25 cellular contexts compared by ENCODE assay signal in the genomic region with DNA sequence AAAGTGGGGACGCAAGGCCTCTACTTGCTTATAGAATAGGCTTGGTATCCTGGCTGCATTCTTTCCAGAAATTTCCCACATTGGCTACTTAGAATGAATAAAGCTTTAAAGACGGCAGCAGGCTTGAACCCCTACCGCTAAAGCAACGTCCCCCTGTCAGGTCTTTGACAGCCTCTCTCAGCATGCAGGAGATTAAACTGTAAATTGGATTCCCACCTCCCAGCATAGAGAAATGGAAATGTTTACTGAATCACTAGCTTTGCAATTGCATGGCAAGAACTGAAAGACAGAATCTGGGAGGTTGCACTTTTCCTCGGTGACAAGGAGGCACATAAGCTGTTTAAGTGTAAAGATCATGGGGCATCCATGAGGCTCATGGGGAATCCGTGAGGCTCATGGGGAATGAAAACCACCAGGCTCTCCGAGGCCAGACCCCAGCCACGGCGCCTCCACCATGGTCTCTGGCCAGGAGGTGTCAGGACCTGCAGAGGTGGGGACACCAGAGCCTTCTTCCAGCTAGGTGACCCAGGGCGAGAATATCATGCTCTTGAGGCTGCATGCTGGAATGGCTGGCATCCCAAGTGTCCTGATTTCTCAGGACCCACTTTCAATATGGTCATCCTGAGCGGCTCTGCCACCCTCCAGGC. TPM values are rescaled to one million over a fixed set of nuclear protein-coding genes. Genes with fewer than 3 reads are reported as not detected.
DNase-seq lines count a peak whose midpoint lies in the region; ATAC-seq and TF ChIP-seq lines count a peak whose summit lies in the region.
"Had no signal": no experiment of that assay in that cellular context is flagged by ENCODE, and none has a peak within 500 bp of the region (broad histone marks: within the 10 kb centered on the region; RNA-seq: fewer than 3 reads in every experiment).

No MANE protein-coding gene starts in this region.

- no peak overlapping the region for H2AFZ ChIP-seq in neural cell (ENCODE audit: low read depth, low read length)
- H2AFZ ChIP-seq: GM23248 had no signal

- peaks cover 11% of the 10 kb centered on the region for H3K4me1 ChIP-seq in A673 (ENCODE audit: insufficient read depth, low read length, poor library complexity, severe bottlenecking)
- no peaks in the 10 kb centered on the region for H3K4me1 ChIP-seq in HEK293 (ENCODE audit: control insufficient read depth, insufficient read depth, low read length)

- H3K27me3 ChIP-seq in A673 (replicated peaks; ENCODE audit: insufficient read depth, low read depth, low read length, poor library complexity) = no peaks in the 10 kb centered on the region
- no peaks in the 10 kb centered on the region for H3K27me3 ChIP-seq in neural cell (ENCODE audit: insufficient read depth, low read depth, low read length)
- H3K27me3 ChIP-seq: BLaER1, MG63 had no signal

- intact Hi-C loops in A673 (cut with micrococcal nuclease; ENCODE audit: unreplicated experiment) = no loop called here

- peak overlapping the region; percentile 44 for H3K9ac ChIP-seq in neural cell (ENCODE audit: low read length)
- H3K9ac ChIP-seq: BLaER1, GM23248 had no signal

- no TSS peak for BruUV-seq in A673 (replicated peaks; lab: Mats Ljungman, UMichigan)

- H3K36me3 Mint-ChIP-seq in brain = peaks cover 52% of the 10 kb centered on the region
- H3K36me3 Mint-ChIP-seq in activated CD4-positive, alpha-beta T cell treated with anti-CD3 and anti-CD28 coated beads, Interleukin-2, amount 10 ng/mL, durations not matched to agents 7 days and 5 days (ENCODE audit: low read depth) = peaks cover 61% of the 10 kb centered on the region

- DNase-seq in A673 (ENCODE audit: low spot score) = no peak
- DNase-seq in activated CD4-positive, alpha-beta T cell treated with anti-CD3 and anti-CD28 coated beads, Interleukin-2, amount 10 ng/mL, durations not matched to agents 7 days and 5 days = no peak
- no peak for DNase-seq in SIG-M5 treated with dmso at 0.1 percent for 504 hours (lab: John Stamatoyannopoulos, UW; ENCODE audit: unreplicated experiment)
- DNase-seq: CD4-positive, CD25-positive, alpha-beta regulatory T cell; GM23248; HCEC 1CT; KG1; MG63; NCI-H1105 treated with DMSO at 0.1 percent for 48 hours; NCI-H146; NCI-H1930; NCI-H2107; NCI-H446; NCI-H524 treated with DMSO at 0.1 percent for 48 hours; NCI-H774; SHP77 treated with DMSO at 0.1 percent for 48 hours had no signal

- no peaks in the 10 kb centered on the region for H3K9me2 ChIP-seq in neural cell (ENCODE audit: insufficient read depth, low read length)

- peaks cover 3% of the 10 kb centered on the region for H3K27me3 Mint-ChIP-seq in brain
- H3K27me3 Mint-ChIP-seq in activated CD4-positive, alpha-beta T cell treated with anti-CD3 and anti-CD28 coated beads, Interleukin-2, amount 10 ng/mL, durations not matched to agents 7 days and 5 days = no peaks in the 10 kb centered on the region
- H3K27me3 Mint-ChIP-seq: CD4-positive, CD25-positive, alpha-beta regulatory T cell had no signal

- TF ChIP-seq CTCF in A673 (conservative IDR thresholded peaks at IDR 0.05; ENCODE audit: low read depth, low read length) = no peak
- TF ChIP-seq CTCF in HEK293 (tag by site-specific recombination; IDR thresholded peaks at IDR 0.05) = no peak
- no peak for TF ChIP-seq CTCF in brain (conservative IDR thresholded peaks at IDR 0.05)
- TF ChIP-seq CTCF in neural cell (IDR thresholded peaks at IDR 0.05; ENCODE audit: poor library complexity, severe bottlenecking) = no peak

- POLR2A ChIA-PET in A673 (lab: Charles Lee; ENCODE audit: low non-redundant PET) = no interaction called here
- POLR2A ChIA-PET in HEK293 (lab: Yijun Ruan, JAX) = interaction anchor here (0.7 to 1.3 kb wide), 3 partner anchors 61 to 1497 kb away, joined by 3 to 6 read pairs (median 3); no protein-coding TSS in a partner anchor
- POLR2A ChIA-PET in activated CD4-positive, alpha-beta T cell treated with anti-CD3 and anti-CD28 coated beads, Interleukin-2, amount 10 ng/mL, durations not matched to agents 7 days and 5 days (lab: Charles Lee) = no interaction called here

- TF ChIP-seq EP300 in neural cell (conservative IDR thresholded peaks at IDR 0.05; ENCODE audit: poor library complexity, severe bottlenecking) = peak; percentile 35

- H4K20me1 ChIP-seq in neural cell (ENCODE audit: insufficient read depth) = no peaks in the 10 kb centered on the region

- TF ChIP-seq RAD21 in neural cell (conservative IDR thresholded peaks at IDR 0.05) = no peak

- H3K27ac ChIP-seq in A673 (ENCODE audit: low read depth, low read length, poor library complexity, severe bottlenecking) (peak overlapping the region; percentile 47), HEK293 (ENCODE audit: extremely low read depth, low read depth, low read length) (no peak overlapping the region), neural cell (ENCODE audit: low read length) (peak overlapping the region; percentile 61)
- H3K27ac ChIP-seq: BLaER1, GM23248, HL-60, SK-N-MC had no signal

- peaks cover 61% of the 10 kb centered on the region for H3K4me1 Mint-ChIP-seq in brain
- peaks cover 10% of the 10 kb centered on the region for H3K4me1 Mint-ChIP-seq in activated CD4-positive, alpha-beta T cell treated with anti-CD3 and anti-CD28 coated beads, Interleukin-2, amount 10 ng/mL, durations not matched to agents 7 days and 5 days

- no peak overlapping the region for H3K4me2 ChIP-seq in neural cell (ENCODE audit: low read length)
- H3K4me2 ChIP-seq: BLaER1 had no signal

- H3K9me3 ChIP-seq in A673 (ENCODE audit: low read depth, low read length, poor library complexity, severe bottlenecking) (no peaks in the 10 kb centered on the region), HEK293 (ENCODE audit: control insufficient read depth, insufficient read depth, low read depth, low read length) (no peaks in the 10 kb centered on the region), neural cell (ENCODE audit: low read length) (no peaks in the 10 kb centered on the region)
- H3K9me3 ChIP-seq: BLaER1, MG63 had no signal

- peaks cover 2% of the 10 kb centered on the region for H3F3A ChIP-seq in neural cell (ENCODE audit: insufficient read depth, low read length, poor library complexity, severe bottlenecking)

- peak overlapping the region in 1 of 5 experiments; percentile 31 for H3K4me3 Mint-ChIP-seq in brain
- no peak overlapping the region for H3K4me3 Mint-ChIP-seq in activated CD4-positive, alpha-beta T cell treated with anti-CD3 and anti-CD28 coated beads, Interleukin-2, amount 10 ng/mL, durations not matched to agents 7 days and 5 days
- H3K4me3 Mint-ChIP-seq: CD4-positive, CD25-positive, alpha-beta regulatory T cell had no signal

- H3K9me3 Mint-ChIP-seq in brain = no peaks in the 10 kb centered on the region
- H3K9me3 Mint-ChIP-seq in activated CD4-positive, alpha-beta T cell treated with anti-CD3 and anti-CD28 coated beads, Interleukin-2, amount 10 ng/mL, durations not matched to agents 7 days and 5 days = no peaks in the 10 kb centered on the region

- H3K79me2 ChIP-seq in neural cell (replicated peaks; ENCODE audit: insufficient read depth, low read length) = no peaks in the 10 kb centered on the region

- no peak for ATAC-seq in GM18907 (IDR thresholded peaks at IDR 0.05; ENCODE audit: unreplicated experiment)

- H3K36me3 ChIP-seq in A673 (ENCODE audit: insufficient read depth, low read length, poor library complexity, severe bottlenecking) = peaks cover 94% of the 10 kb centered on the region
- peaks cover 10 to 97% of the 10 kb centered on the region in 2 experiments for H3K36me3 ChIP-seq in HEK293 (ENCODE audit: control insufficient read depth in 2 of 2, insufficient read depth in 1 of 2, low read length in 2 of 2)
- peaks cover 9% of the 10 kb centered on the region for H3K36me3 ChIP-seq in neural cell (ENCODE audit: insufficient read depth, low read length)

- peak overlapping the region in 3 of 5 experiments; percentile 20 to 90 (median 88) for H3K27ac Mint-ChIP-seq in brain
- no peak overlapping the region for H3K27ac Mint-ChIP-seq in activated CD4-positive, alpha-beta T cell treated with anti-CD3 and anti-CD28 coated beads, Interleukin-2, amount 10 ng/mL, durations not matched to agents 7 days and 5 days
- H3K27ac Mint-ChIP-seq: CD4-positive, CD25-positive, alpha-beta regulatory T cell had no signal

- CTCF ChIA-PET in A673 (lab: Charles Lee) (interaction anchor here (0.6 to 1.3 kb wide), 3 partner anchors 119 to 270 kb away, joined by 3 to 9 read pairs (median 3); no protein-coding TSS in a partner anchor), HEK293 (lab: Yijun Ruan, JAX) (interaction anchor here (0.5 to 4.6 kb wide), 11 partner anchors 8 to 1371 kb away, joined by 3 to 30 read pairs (median 3); a partner anchor contains a TSS)
- CTCF ChIA-PET in activated CD4-positive, alpha-beta T cell treated with anti-CD3 and anti-CD28 coated beads, Interleukin-2, amount 10 ng/mL, durations not matched to agents 7 days and 5 days (lab: Charles Lee) = interaction anchor here (0.8 to 1.8 kb wide), 4 partner anchors 9 to 250 kb away, joined by 3 to 5 read pairs (median 4); no protein-coding TSS in a partner anchor

- H3K4me3 ChIP-seq in A673 (ENCODE audit: low read depth, low read length, poor library complexity, severe bottlenecking) = no peak overlapping the region
- no peak overlapping the region for H3K4me3 ChIP-seq in HEK293 (ENCODE audit: low read depth, low read length)
- H3K4me3 ChIP-seq in neural cell (ENCODE audit: low read length) = peak overlapping the region; percentile 36
- H3K4me3 ChIP-seq: BLaER1, GM23248, MG63, SK-N-MC had no signal

TF ChIP-seq in HEK293, 187 proteins besides CTCF, POLR2A, EP300 and RAD21 (continues in another document):
- TF ChIP-seq KLF9 (tag by site-specific recombination; IDR thresholded peaks at IDR 0.05; ENCODE audit: low read depth) = no peak
- TF ChIP-seq ZIC2 (tag by site-specific recombination; IDR thresholded peaks at IDR 0.05) = peak; percentile 80

TF ChIP-seq in neural cell, 6 proteins besides CTCF, POLR2A, EP300 and RAD21 (continues in another document):
- peak; percentile 50 for TF ChIP-seq POLR2AphosphoS5 (IDR thresholded peaks at IDR 0.05)

RNA-seq across cellular contexts. Expression of a gene that starts 10.3 kb away (rescaled TPM):
- 75.8 and 76.0 TPM in 2 replicates for total RNA-seq in A673 (2021)
- 49.4 TPM for polyA plus RNA-seq in brain (ENCODE audit: insufficient read depth, low read depth, low replicate concordance)
- 84.6 and 109 TPM in 2 replicates for polyA plus RNA-seq in neural cell
- 49.4 and 59.2 TPM in 2 replicates for polyA minus RNA-seq in neural cell
- total RNA-seq in activated CD4-positive, alpha-beta T cell treated with anti-CD3 and anti-CD28 coated beads, Interleukin-2, amount 10 ng/mL, durations not matched to agents 7 days and 5 days = 10 to 100 TPM; 73.1 to 74.1 TPM

RNA-seq across cellular contexts. Expression of a gene that starts 25.2 kb away (rescaled TPM):
- not detected in 2 replicates for total RNA-seq in A673 (2021)
- polyA plus RNA-seq in brain (ENCODE audit: insufficient read depth, low read depth, low replicate concordance) = not detected
- not detected in 2 replicates for polyA plus RNA-seq in neural cell
- not detected in 2 replicates for polyA minus RNA-seq in neural cell
- total RNA-seq in activated CD4-positive, alpha-beta T cell treated with anti-CD3 and anti-CD28 coated beads, Interleukin-2, amount 10 ng/mL, durations not matched to agents 7 days and 5 days = not detected
- total RNA-seq: A172; CD4-positive, CD25-positive, alpha-beta regulatory T cell; GM23248 had no signal
- polyA plus RNA-seq: AG04450; CD4-positive, CD25-positive, alpha-beta regulatory T cell; GM23248 had no signal

RNA-seq across cellular contexts. Expression of a gene that starts 31.9 kb away (rescaled TPM):
- total RNA-seq in A673 (2021) = not detected in 2 replicates
- polyA plus RNA-seq in brain (ENCODE audit: insufficient read depth, low read depth, low replicate concordance) (6.4 TPM), neural cell (not detected in 2 replicates)
- polyA minus RNA-seq in neural cell = not detected in 2 replicates
- total RNA-seq in activated CD4-positive, alpha-beta T cell treated with anti-CD3 and anti-CD28 coated beads, Interleukin-2, amount 10 ng/mL, durations not matched to agents 7 days and 5 days = not detected
- total RNA-seq: CD4-positive, CD25-positive, alpha-beta regulatory T cell; GM23248 had no signal
- polyA plus RNA-seq: CD4-positive, CD25-positive, alpha-beta regulatory T cell; GM23248 had no signal
